Comparison of ENCODE assay signal across 8 cellular contexts in genomic region chr12:45268672-45269406, GRCh38. TPM values are rescaled to one million over a fixed set of nuclear protein-coding genes. Genes with fewer than 3 reads are reported as not detected.
DNase-seq lines count a peak whose midpoint lies in the region; ATAC-seq and TF ChIP-seq lines count a peak whose summit lies in the region.

No MANE protein-coding gene starts in this region.

- peak; percentile 60 for ATAC-seq in HG02970 (IDR thresholded peaks at IDR 0.05; ENCODE audit: low FRiP score, unreplicated experiment)
- peak; percentile 19 for ATAC-seq in memory B cell (ENCODE audit: low read depth)
- no peak for ATAC-seq in GM21528 (IDR thresholded peaks at IDR 0.05; ENCODE audit: low FRiP score, unreplicated experiment)

- POLR2A ChIA-PET in GM10248 (lab: Yijun Ruan, JAX), result no interaction called here

- CTCF ChIA-PET in GM10248 (lab: Yijun Ruan, JAX), result interaction anchor here (0.7 to 2.6 kb wide), 12 partner anchors 10 to 442 kb away, joined by 3 to 10 read pairs (median 3); no protein-coding TSS in a partner anchor

- peaks cover 10% of the 10 kb centered on the region for H3K4me1 Mint-ChIP-seq in memory B cell
- peaks cover 15% of the 10 kb centered on the region for H3K4me1 Mint-ChIP-seq in activated T-helper 1 cell treated with anti-CD3 and anti-CD28 coated beads, Interleukin-12 subunit alpha, Interleukin-12 subunit beta, Interleukin-2, Interleukin-4 antibody, amounts not matched to agents 30 ng/mL and 10 ng/mL and 1 ng/mL, durations not matched to agents 14 hours and 24 hours and 36 hours (ENCODE audit: low read depth)

- peak overlapping the region; percentile 37 for H3K4me3 ChIP-seq in choroid plexus epithelial cell (ENCODE audit: low read depth, low read length)

- no peaks in the 10 kb centered on the region for H3K27me3 Mint-ChIP-seq in memory B cell
- H3K27me3 Mint-ChIP-seq in activated T-helper 1 cell treated with anti-CD3 and anti-CD28 coated beads, Interleukin-12 subunit alpha, Interleukin-12 subunit beta, Interleukin-2, Interleukin-4 antibody, amounts not matched to agents 30 ng/mL and 10 ng/mL and 1 ng/mL, durations not matched to agents 14 hours and 24 hours and 36 hours (ENCODE audit: insufficient read depth), result no peaks in the 10 kb centered on the region

- TF ChIP-seq CTCF in GM10248 (IDR thresholded peaks at IDR 0.05; ENCODE audit: control extremely low read depth, extremely low read depth, low read depth, missing control alignments), result peak; percentile 43
- TF ChIP-seq CTCF in choroid plexus epithelial cell (conservative IDR thresholded peaks at IDR 0.05; ENCODE audit: low read depth, low read length), result peak; percentile 61

- no peak overlapping the region for H3K27ac Mint-ChIP-seq in memory B cell
- H3K27ac Mint-ChIP-seq in activated T-helper 1 cell treated with anti-CD3 and anti-CD28 coated beads, Interleukin-12 subunit alpha, Interleukin-12 subunit beta, Interleukin-2, Interleukin-4 antibody, amounts not matched to agents 30 ng/mL and 10 ng/mL and 1 ng/mL, durations not matched to agents 14 hours and 24 hours and 36 hours, result no peak overlapping the region

- no peaks in the 10 kb centered on the region for H3K9me3 Mint-ChIP-seq in memory B cell
- no peaks in the 10 kb centered on the region for H3K9me3 Mint-ChIP-seq in activated T-helper 1 cell treated with anti-CD3 and anti-CD28 coated beads, Interleukin-12 subunit alpha, Interleukin-12 subunit beta, Interleukin-2, Interleukin-4 antibody, amounts not matched to agents 30 ng/mL and 10 ng/mL and 1 ng/mL, durations not matched to agents 14 hours and 24 hours and 36 hours

- DNase-seq in GM10248 (ENCODE audit: extremely low spot score), result peak; percentile 20
- DNase-seq in NCI-H748 (lab: John Stamatoyannopoulos, UW; ENCODE audit: unreplicated experiment), result peak; percentile 18
- DNase-seq in choroid plexus epithelial cell (ENCODE audit: low read depth), result peak; percentile 95
- no peak for DNase-seq in memory B cell (ENCODE audit: low spot score in 2 of 2)
- no peak for DNase-seq in T-helper 1 cell
- DNase-seq in activated T-helper 1 cell treated with anti-CD3 and anti-CD28 coated beads, Interleukin-12 subunit alpha, Interleukin-12 subunit beta, Interleukin-2, Interleukin-4 antibody, amounts not matched to agents 30 ng/mL and 10 ng/mL and 1 ng/mL, durations not matched to agents 14 hours and 24 hours and 36 hours (ENCODE audit: low spot score), result no peak

- peaks cover 9% of the 10 kb centered on the region for H3K36me3 Mint-ChIP-seq in memory B cell
- H3K36me3 Mint-ChIP-seq in activated T-helper 1 cell treated with anti-CD3 and anti-CD28 coated beads, Interleukin-12 subunit alpha, Interleukin-12 subunit beta, Interleukin-2, Interleukin-4 antibody, amounts not matched to agents 30 ng/mL and 10 ng/mL and 1 ng/mL, durations not matched to agents 14 hours and 24 hours and 36 hours (ENCODE audit: low read depth), result peaks cover 6% of the 10 kb centered on the region

- H3K4me3 Mint-ChIP-seq in memory B cell, result no peak overlapping the region
- H3K4me3 Mint-ChIP-seq in activated T-helper 1 cell treated with anti-CD3 and anti-CD28 coated beads, Interleukin-12 subunit alpha, Interleukin-12 subunit beta, Interleukin-2, Interleukin-4 antibody, amounts not matched to agents 30 ng/mL and 10 ng/mL and 1 ng/mL, durations not matched to agents 14 hours and 24 hours and 36 hours, result no peak overlapping the region

- intact Hi-C loops in activated T-helper 1 cell treated with anti-CD3 and anti-CD28 coated beads, Interleukin-12 subunit alpha, Interleukin-12 subunit beta, Interleukin-2, Interleukin-4 antibody, amounts not matched to agents 30 ng/mL and 10 ng/mL and 1 ng/mL, durations not matched to agents 14 hours and 24 hours and 36 hours (cut with micrococcal nuclease), result loop anchor here (5.0 kb wide), 1 partner anchor 52 kb away; the partner anchor contains the start of gene ANO6

RNA-seq across cellular contexts. Expression of gene ANO6, which starts 52.9 kb away (rescaled TPM):
- total RNA-seq in activated T-helper 1 cell treated with anti-CD3 and anti-CD28 coated beads, Interleukin-12 subunit alpha, Interleukin-12 subunit beta, Interleukin-2, Interleukin-4 antibody, amounts not matched to agents 30 ng/mL and 10 ng/mL and 1 ng/mL, durations not matched to agents 14 hours and 24 hours and 36 hours, result 21.7 and 22.1 TPM in 2 replicates

Comparison
In these comparisons a context has a peak if more than half of its experiments do, and no peak if none do; other contexts are left out.
1. DNase-seq: peak in GM10248 (single experiment), NCI-H748 (single experiment) and choroid plexus epithelial cell (single experiment); none in memory B cell (0 of 2), T-helper 1 cell (0 of 5) and activated T-helper 1 cell treated with anti-CD3 and anti-CD28 coated beads, Interleukin-12 subunit alpha, Interleukin-12 subunit beta, Interleukin-2, Interleukin-4 antibody, amounts not matched to agents 30 ng/mL and 10 ng/mL and 1 ng/mL, durations not matched to agents 14 hours and 24 hours and 36 hours (single experiment).